1 cellular context compared by ENCODE assay signal in genomic region chr11:62013266-62014157, GRCh38.
TF ChIP-seq lines count a peak whose summit lies in the region.

No MANE protein-coding gene starts in this region.

TF ChIP-seq in H1, 55 proteins besides CTCF, POLR2A, EP300 and RAD21 (continued from another document):
- TF ChIP-seq KDM4A (IDR thresholded peaks at IDR 0.05; ENCODE audit: low read depth, low read length, severe bottlenecking) = no peak
- TF ChIP-seq HDAC6 (IDR thresholded peaks at IDR 0.05; ENCODE audit: low read depth, low read length) = no peak
- no peak for TF ChIP-seq ATF3 (IDR thresholded peaks at IDR 0.05; ENCODE audit: insufficient read depth, low read depth, low read length)
- no peak for TF ChIP-seq POU5F1 (IDR thresholded peaks at IDR 0.05; ENCODE audit: low read depth, low read length)
- no peak for TF ChIP-seq NRF1 (IDR thresholded peaks at IDR 0.05; ENCODE audit: low read depth, low read length)
